Comparison of ENCODE assay signal across 27 cellular contexts in the genomic region with DNA sequence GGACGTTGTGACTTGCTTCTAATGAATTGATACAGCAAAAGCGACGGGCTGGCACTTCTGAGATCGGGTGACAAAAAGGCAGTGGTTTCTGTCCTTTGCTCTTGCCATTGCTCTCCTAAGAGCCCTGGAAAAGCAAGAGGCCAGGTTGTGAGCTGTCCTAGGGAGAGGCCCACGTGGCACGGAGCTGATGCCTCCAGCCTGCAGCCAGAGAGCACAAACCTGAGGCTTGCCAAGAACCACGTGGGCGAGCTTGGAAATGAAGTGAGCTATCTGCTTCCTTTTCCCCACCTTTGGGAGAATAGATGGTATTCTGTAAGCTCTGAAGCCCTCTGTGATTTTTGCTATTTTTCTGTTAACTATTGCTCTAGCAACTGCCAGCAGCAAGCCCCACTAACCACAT. TPM values are rescaled to one million over a fixed set of nuclear protein-coding genes. Genes with fewer than 3 reads are reported as not detected.
"Had no signal": no experiment of that assay in that cellular context is flagged by ENCODE, and none has a peak within 500 bp of the region (broad histone marks: within the 10 kb centered on the region; RNA-seq: fewer than 3 reads in every experiment).

No MANE protein-coding gene starts in this region.

- H3K4me1 ChIP-seq: esophagus muscularis mucosa, lower lobe of right lung, tibial artery had no signal

- H3K36me3 ChIP-seq: esophagus muscularis mucosa, lower lobe of right lung, ovary, tibial artery had no signal

- DNase-seq: effector CD8-positive, alpha-beta T cell; foreskin melanocyte; immature natural killer cell; islet precursor cell; kidney glomerular epithelial cell; left colon; left ventricle myocardium superior; lower lobe of right lung; naive thymus-derived CD8-positive, alpha-beta T cell; occipital lobe; ovary; posterior cingulate gyrus; stimulated activated CD4-positive, alpha-beta T cell treated with anti-CD3 and anti-CD28 coated beads, Interleukin-12 subunit alpha, Interleukin-12 subunit beta, amount 100 ng/mL, for 4 hours; stimulated activated CD4-positive, alpha-beta T cell treated with anti-CD3 and anti-CD28 coated beads, Interleukin-1b, Interleukin-23, amount 100 ng/mL, for 48 hours; stimulated activated CD4-positive, alpha-beta T cell treated with anti-CD3 and anti-CD28 coated beads, Interleukin-4, amount 100 ng/mL, for 1 hour; stimulated activated CD8-positive, alpha-beta memory T cell treated with anti-CD3 and anti-CD28 coated beads, Interleukin-4, amount 100 ng/mL, for 48 hours; stimulated activated naive CD4-positive, alpha-beta T cell; stimulated activated naive CD8-positive, alpha-beta T cell treated with anti-CD3 and anti-CD28 coated beads, Interleukin-15, amount 100 ng/mL, for 72 hours; tibial artery had no signal

- H3K27ac ChIP-seq: esophagus muscularis mucosa, hepatocyte, lower lobe of right lung, ovary, tibial artery had no signal

- H3K9me3 ChIP-seq: esophagus muscularis mucosa, lower lobe of right lung, ovary, tibial artery had no signal

- H3K27me3 ChIP-seq: hepatocyte, ovary had no signal

- ATAC-seq: left colon; left ventricle myocardium superior; lower lobe of right lung; naive thymus-derived CD8-positive, alpha-beta T cell; sciatic nerve; stimulated activated naive CD8-positive, alpha-beta T cell treated with anti-CD3 and anti-CD28 coated beads, Interleukin-15, amount 100 ng/mL, for 72 hours had no signal

- H3K4me3 ChIP-seq: esophagus muscularis mucosa, hepatocyte, lower lobe of right lung, ovary, smooth muscle cell, tibial artery had no signal

RNA-seq across cellular contexts. Expression of gene NOS1, which starts 26.4 kb away (rescaled TPM):
- total RNA-seq: endothelial cell of umbilical vein; hepatocyte; myocyte; naive thymus-derived CD8-positive, alpha-beta T cell had no signal
- polyA plus RNA-seq: endothelial cell of umbilical vein; fibroblast of lung; hepatocyte; immature natural killer cell; naive thymus-derived CD8-positive, alpha-beta T cell; neural cell; smooth muscle cell had no signal
